In the genomic region with DNA sequence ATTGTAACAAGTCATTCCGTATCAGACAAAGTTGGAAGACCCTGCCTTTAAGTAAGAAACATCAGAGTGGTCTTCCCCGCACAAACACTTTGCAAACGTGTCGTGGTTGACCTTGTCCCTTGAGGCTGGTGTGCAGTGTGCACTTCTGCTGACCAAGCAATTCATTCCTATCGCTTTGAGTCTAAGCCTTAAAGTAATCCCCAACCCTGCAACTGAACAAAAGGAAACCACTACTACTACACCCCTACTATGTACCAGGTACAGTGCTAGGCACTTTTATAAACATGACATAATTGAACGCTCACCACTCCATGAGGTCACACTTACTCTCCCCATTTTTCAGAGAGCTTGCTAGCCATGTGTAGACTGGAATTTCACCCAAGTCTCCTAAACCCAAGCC, we compare ENCODE assay signal across 15 cellular contexts. TPM values are rescaled to one million over a fixed set of nuclear protein-coding genes. Genes with fewer than 3 reads are reported as not detected.
DNase-seq lines count a peak whose midpoint lies in the region; ATAC-seq and TF ChIP-seq lines count a peak whose summit lies in the region.
"Had no signal": no experiment of that assay in that cellular context is flagged by ENCODE, and none has a peak within 500 bp of the region (broad histone marks: within the 10 kb centered on the region; RNA-seq: fewer than 3 reads in every experiment).

No MANE protein-coding gene starts in this region.

- H3K79me2 ChIP-seq in GM23248 (ENCODE audit: insufficient read depth): no peaks in the 10 kb centered on the region

- WGBS in transverse colon (ENCODE audit: low coverage in 1 of 2), 2 donors: 78 to 80% methylated on average over 5 to 6 of the region's 6 CpGs
- 83 to 88% methylated on average over 6 of the region's 6 CpGs for WGBS in GM23248 (ENCODE audit: low coverage in 1 of 2, low lambda C conversion rate in 2 of 2, missing lambda C conversion rate in 2 of 2), 2 experiments

- in situ Hi-C loops in transverse colon (cut with MboI; ENCODE audit: low pct_ligation_motif_present in 1 of 4, low pct_unique_long_range_greater_than_20kb in 1 of 4, low sequenced_read_pairs in 3 of 4): no loop called here
- in situ Hi-C loops in GM23248 (cut with MboI): no loop called here

- no peak for ATAC-seq in HG03196 (IDR thresholded peaks at IDR 0.05; ENCODE audit: unreplicated experiment)
- ATAC-seq: upper lobe of right lung had no signal

- no peak for TF ChIP-seq CTCF in transverse colon (IDR thresholded peaks at IDR 0.05)

- CTCF ChIA-PET in activated naive CD4-positive, alpha-beta T cell treated with anti-CD3 and anti-CD28 coated beads for 36 hours (lab: Charles Lee): interaction anchor here (0.5 to 2.1 kb wide), 3 partner anchors 16 to 100 kb away, joined by 3 to 12 read pairs (median 4); no protein-coding TSS in a partner anchor

- H3K27ac ChIP-seq in layer of hippocampus (ENCODE audit: low read depth, low read length) (peak overlapping the region; percentile 65), transverse colon (peak overlapping the region; percentile 14 to 63 (median 54)), GM23248 (no peak overlapping the region)
- H3K27ac ChIP-seq: hepatocyte, neutrophil, upper lobe of right lung had no signal

- H3K4me1 ChIP-seq in transverse colon (peaks cover 15 to 68% (median 22%) of the 10 kb centered on the region in 4 donors), GM23248 (ENCODE audit: insufficient read depth) (peaks cover 7% of the 10 kb centered on the region)

- H3K9ac ChIP-seq in GM23248: no peak overlapping the region

- no peaks in the 10 kb centered on the region for H3K9me3 ChIP-seq in transverse colon
- H3K9me3 ChIP-seq in GM23248 (ENCODE audit: low read depth): no peaks in the 10 kb centered on the region
- H3K9me3 ChIP-seq: neutrophil, upper lobe of right lung had no signal

- no peaks in the 10 kb centered on the region for H3K27me3 ChIP-seq in layer of hippocampus (ENCODE audit: control insufficient read depth, insufficient read depth, low read length)
- H3K27me3 ChIP-seq in transverse colon: no peaks in the 10 kb centered on the region
- H3K27me3 ChIP-seq in GM23248 (replicated peaks; ENCODE audit: insufficient read depth): no peaks in the 10 kb centered on the region
- H3K27me3 ChIP-seq: hepatocyte, neutrophil, upper lobe of right lung had no signal

- H3K36me3 Mint-ChIP-seq in activated naive CD4-positive, alpha-beta T cell treated with anti-CD3 and anti-CD28 coated beads for 36 hours (ENCODE audit: low read depth): peaks cover 54% of the 10 kb centered on the region
- H3K36me3 Mint-ChIP-seq in activated T-helper 1 cell treated with anti-CD3 and anti-CD28 coated beads, Interleukin-12 subunit alpha, Interleukin-12 subunit beta, Interleukin-2, Interleukin-4 antibody, amounts not matched to agents 30 ng/mL and 10 ng/mL and 1 ng/mL, durations not matched to agents 14 hours and 24 hours and 36 hours (ENCODE audit: low read depth): peaks cover 70% of the 10 kb centered on the region

- no peaks in the 10 kb centered on the region for H3K36me3 ChIP-seq in transverse colon
- no peaks in the 10 kb centered on the region for H3K36me3 ChIP-seq in GM23248 (ENCODE audit: low read depth)
- H3K36me3 ChIP-seq: upper lobe of right lung had no signal

- peaks cover 88% of the 10 kb centered on the region for H3K4me1 Mint-ChIP-seq in activated naive CD4-positive, alpha-beta T cell treated with anti-CD3 and anti-CD28 coated beads for 36 hours (ENCODE audit: low read depth)
- H3K4me1 Mint-ChIP-seq in activated T-helper 1 cell treated with anti-CD3 and anti-CD28 coated beads, Interleukin-12 subunit alpha, Interleukin-12 subunit beta, Interleukin-2, Interleukin-4 antibody, amounts not matched to agents 30 ng/mL and 10 ng/mL and 1 ng/mL, durations not matched to agents 14 hours and 24 hours and 36 hours (ENCODE audit: low read depth): peaks cover 95% of the 10 kb centered on the region

- H3K4me3 ChIP-seq in transverse colon (no peak overlapping the region), GM23248 (no peak overlapping the region)
- H3K4me3 ChIP-seq: hepatocyte, upper lobe of right lung had no signal

- no peaks in the 10 kb centered on the region for H3K27me3 Mint-ChIP-seq in activated naive CD4-positive, alpha-beta T cell treated with anti-CD3 and anti-CD28 coated beads for 36 hours (ENCODE audit: low read depth)
- peaks cover 1% of the 10 kb centered on the region for H3K27me3 Mint-ChIP-seq in activated T-helper 1 cell treated with anti-CD3 and anti-CD28 coated beads, Interleukin-12 subunit alpha, Interleukin-12 subunit beta, Interleukin-2, Interleukin-4 antibody, amounts not matched to agents 30 ng/mL and 10 ng/mL and 1 ng/mL, durations not matched to agents 14 hours and 24 hours and 36 hours (ENCODE audit: insufficient read depth)

- H2AFZ ChIP-seq in GM23248: no peak overlapping the region
- H2AFZ ChIP-seq: hepatocyte had no signal

- no peak for TF ChIP-seq POLR2A in transverse colon (IDR thresholded peaks at IDR 0.05)

- H3K4me3 Mint-ChIP-seq in activated naive CD4-positive, alpha-beta T cell treated with anti-CD3 and anti-CD28 coated beads for 36 hours: peak overlapping the region; percentile 86
- H3K4me3 Mint-ChIP-seq in activated T-helper 1 cell treated with anti-CD3 and anti-CD28 coated beads, Interleukin-12 subunit alpha, Interleukin-12 subunit beta, Interleukin-2, Interleukin-4 antibody, amounts not matched to agents 30 ng/mL and 10 ng/mL and 1 ng/mL, durations not matched to agents 14 hours and 24 hours and 36 hours: peak overlapping the region; percentile 65

- no peak for DNase-seq in activated naive CD4-positive, alpha-beta T cell treated with anti-CD3 and anti-CD28 coated beads for 36 hours
- DNase-seq in activated naive CD4-positive, alpha-beta T cell treated with Interleukin-2 at 50 U/mL for 16 hours: no peak
- DNase-seq in activated T-helper 1 cell treated with anti-CD3 and anti-CD28 coated beads, Interleukin-12 subunit alpha, Interleukin-12 subunit beta, Interleukin-2, Interleukin-4 antibody, amounts not matched to agents 30 ng/mL and 10 ng/mL and 1 ng/mL, durations not matched to agents 14 hours and 24 hours and 36 hours (ENCODE audit: low spot score): no peak
- DNase-seq in transverse colon (no peak), NCI-H2171 treated with DMSO at 0.1 percent for 48 hours (lab: John Stamatoyannopoulos, UW) (no peak), GM23248 (no peak)
- DNase-seq: erythroblast, Kasumi-1, NCI-H187 treated with DMSO at 0.1 percent for 48 hours, NCI-H774, upper lobe of right lung had no signal

- no peak overlapping the region for H3K4me2 ChIP-seq in GM23248 (ENCODE audit: unreplicated experiment)
- H3K4me2 ChIP-seq: hepatocyte had no signal

- no peaks in the 10 kb centered on the region for H4K20me1 ChIP-seq in GM23248 (ENCODE audit: insufficient read depth)

- TF ChIP-seq EP300 in transverse colon (IDR thresholded peaks at IDR 0.05; ENCODE audit: low read depth): no peak

- H3K27ac Mint-ChIP-seq in activated naive CD4-positive, alpha-beta T cell treated with anti-CD3 and anti-CD28 coated beads for 36 hours: peak overlapping the region; percentile 98
- H3K27ac Mint-ChIP-seq in activated T-helper 1 cell treated with anti-CD3 and anti-CD28 coated beads, Interleukin-12 subunit alpha, Interleukin-12 subunit beta, Interleukin-2, Interleukin-4 antibody, amounts not matched to agents 30 ng/mL and 10 ng/mL and 1 ng/mL, durations not matched to agents 14 hours and 24 hours and 36 hours: peak overlapping the region; percentile 93

- H3K9me2 ChIP-seq in GM23248 (ENCODE audit: insufficient read depth): no peaks in the 10 kb centered on the region

- intact Hi-C loops in activated naive CD4-positive, alpha-beta T cell treated with anti-CD3 and anti-CD28 coated beads for 36 hours (cut with micrococcal nuclease): loop anchor here (1.0 kb wide), 2 partner anchors 31 to 38 kb away; no protein-coding TSS in a partner anchor
- intact Hi-C loops in activated T-helper 1 cell treated with anti-CD3 and anti-CD28 coated beads, Interleukin-12 subunit alpha, Interleukin-12 subunit beta, Interleukin-2, Interleukin-4 antibody, amounts not matched to agents 30 ng/mL and 10 ng/mL and 1 ng/mL, durations not matched to agents 14 hours and 24 hours and 36 hours (cut with micrococcal nuclease): no loop called here
- intact Hi-C loops in transverse colon (cut with DNase I; ENCODE audit: low total_unique reads): no loop called here

- no peaks in the 10 kb centered on the region for H3F3A ChIP-seq in GM23248 (ENCODE audit: insufficient read depth)

- H3K9me3 Mint-ChIP-seq in activated naive CD4-positive, alpha-beta T cell treated with anti-CD3 and anti-CD28 coated beads for 36 hours: no peaks in the 10 kb centered on the region
- H3K9me3 Mint-ChIP-seq in activated T-helper 1 cell treated with anti-CD3 and anti-CD28 coated beads, Interleukin-12 subunit alpha, Interleukin-12 subunit beta, Interleukin-2, Interleukin-4 antibody, amounts not matched to agents 30 ng/mL and 10 ng/mL and 1 ng/mL, durations not matched to agents 14 hours and 24 hours and 36 hours: no peaks in the 10 kb centered on the region

RNA-seq across cellular contexts. Expression of a gene that starts 10.6 kb away (rescaled TPM):
- total RNA-seq in activated naive CD4-positive, alpha-beta T cell treated with anti-CD3 and anti-CD28 coated beads for 36 hours: 10 to 100 TPM; 40.3 to 40.9 TPM
- total RNA-seq in activated T-helper 1 cell treated with anti-CD3 and anti-CD28 coated beads, Interleukin-12 subunit alpha, Interleukin-12 subunit beta, Interleukin-2, Interleukin-4 antibody, amounts not matched to agents 30 ng/mL and 10 ng/mL and 1 ng/mL, durations not matched to agents 14 hours and 24 hours and 36 hours: 38.3 and 38.5 TPM in 2 replicates
- 10 to 100 TPM; 14.3 to 57.6 (median 23.7) TPM for total RNA-seq in transverse colon
- 0.86 and 1.6 TPM in 2 replicates for total RNA-seq in GM23248 (2014; rRNA removed; shearing (Covaris generic))
- polyA plus RNA-seq in GM23248 (2016; fragmentation: Nextera tagmentation; extraction: Ambion mirVana): 0.26 and 0.33 TPM in 2 replicates
